ENCODE assay signal across 8 cellular contexts in genomic region chr1:28369518-28370219, GRCh38. TPM values are rescaled to one million over a fixed set of nuclear protein-coding genes. Genes with fewer than 3 reads are reported as not detected.
DNase-seq lines count a peak whose midpoint lies in the region; ATAC-seq and TF ChIP-seq lines count a peak whose summit lies in the region.

PHACTR4 (plus strand) TSS chr1:28369740; CDS start chr1:28407448, 37,708 bp downstream.

- peak within 1 kb of the TSS; percentile 75 for H3K4me3 ChIP-seq in iPS-18c (ENCODE audit: insufficient read depth, low read depth, low read length)
- H3K4me3 ChIP-seq in skeletal muscle tissue (ENCODE audit: low read length in 3 of 3) = peak within 1 kb of the TSS; percentile 85 to 96 (median 88)

- ATAC-seq in GM18858 (IDR thresholded peaks at IDR 0.05; ENCODE audit: unreplicated experiment) (peak; percentile 76), HG03095 (IDR thresholded peaks at IDR 0.05; ENCODE audit: unreplicated experiment) (peak; percentile 79)

- DNase-seq in A172 (ENCODE audit: low spot score) (peak; percentile 82), NCI-H2171 (lab: John Stamatoyannopoulos, UW) (peak; percentile 93), T47D (ENCODE audit: low read depth in 1 of 2, low spot score in 1 of 2) (peak; percentile 82 to 94)

- H3K27me3 ChIP-seq in skeletal muscle tissue (ENCODE audit: control insufficient read depth in 3 of 3, insufficient read depth in 3 of 3, low read length in 3 of 3) = no peaks in the 10 kb centered on the region

- in situ Hi-C loops in T47D (cut with HindIII; ENCODE audit: low pct_unique_long_range_greater_than_20kb, low sequenced_read_pairs) = no loop called here

- H3K9me3 ChIP-seq in iPS-18c (ENCODE audit: control insufficient read depth, insufficient read depth, low read length) (no peaks in the 10 kb centered on the region), skeletal muscle tissue (ENCODE audit: control insufficient read depth in 3 of 3, low read length in 3 of 3) (no peaks in the 10 kb centered on the region)

- peaks cover 7 to 12% (median 9%) of the 10 kb centered on the region in 3 donors for H3K4me1 ChIP-seq in skeletal muscle tissue (ENCODE audit: control insufficient read depth in 3 of 3, insufficient read depth in 3 of 3, low read length in 3 of 3)

- peaks cover 0 to 2% (median 0%) of the 10 kb centered on the region in 3 donors for H3K36me3 ChIP-seq in skeletal muscle tissue (ENCODE audit: control insufficient read depth in 3 of 3, insufficient read depth in 3 of 3, low read length in 3 of 3)

- H3K9ac ChIP-seq in skeletal muscle tissue (ENCODE audit: low read depth in 1 of 3, low read length in 3 of 3) = peak within 1 kb of the TSS; percentile 93 to 95 (median 94)

- H3K27ac ChIP-seq in VCaP (peak within 1 kb of the TSS; percentile 92), skeletal muscle tissue (ENCODE audit: low read depth, low read length) (peak within 1 kb of the TSS; percentile 88)

- no peak for TF ChIP-seq CTCF in VCaP (conservative IDR thresholded peaks at IDR 0.05)

RNA-seq across cellular contexts. Expression of gene PHACTR4, which starts in this region (rescaled TPM):
- total RNA-seq in A172 (2014; rRNA removed; shearing (Covaris generic)) = 4.0 and 6.0 TPM in 2 replicates
- total RNA-seq in skeletal muscle tissue = 5.2 TPM

Comparison
In these comparisons a context has a peak if more than half of its experiments do, and no peak if none do; other contexts are left out.
1. Peak in every context shown above with its lines: DNase-seq, ATAC-seq, H3K4me3 ChIP-seq and H3K27ac ChIP-seq.